8 cellular contexts compared by ENCODE assay signal in genomic region chr18:21450503-21450902, GRCh38.
"Had no signal": no experiment of that assay in that cellular context is flagged by ENCODE, and none has a peak within 500 bp of the region (broad histone marks: within the 10 kb centered on the region; RNA-seq: fewer than 3 reads in every experiment).

No MANE protein-coding gene starts in this region.

- H3K27ac Mint-ChIP-seq: HFFc6 had no signal

- H3K27ac ChIP-seq: GM23248 had no signal

- H3K9me3 ChIP-seq: HAP-1 had no signal

- H3K9me3 Mint-ChIP-seq: HFFc6 had no signal

- H3K4me3 ChIP-seq: GM23248, HAP-1, K562 had no signal

- H3K9ac ChIP-seq: GM23248 had no signal

- H3K4me3 Mint-ChIP-seq: HFFc6 had no signal

- DNase-seq: GM23248, GOT3, H7, HFFc6, IMR-90 had no signal

- H2AFZ ChIP-seq: GM23248 had no signal

- H3K4me1 ChIP-seq: HAP-1 had no signal

- ATAC-seq: HCT116, K562 had no signal
